ENCODE assay signal across 17 cellular contexts in genomic region chr21:42533963-42534355, GRCh38. TPM values are rescaled to one million over a fixed set of nuclear protein-coding genes. Genes with fewer than 3 reads are reported as not detected.
A peak's percentile ranks its signal among the peaks of the same experiment; 100 is the strongest.
DNase-seq lines count a peak whose midpoint lies in the region; ATAC-seq, FAIRE-seq and TF ChIP-seq lines count a peak whose summit lies in the region.
"Had no signal": no experiment of that assay in that cellular context is flagged by ENCODE, and none has a peak within 500 bp of the region (broad histone marks: within the 10 kb centered on the region; RNA-seq: fewer than 3 reads in every experiment).

No MANE protein-coding gene starts in this region.

- H3K9ac ChIP-seq in GM12878 (ENCODE audit: control insufficient read depth, insufficient read depth, low read length), result peak overlapping the region; percentile 9
- H3K9ac ChIP-seq: GM23248, SK-N-SH had no signal

- H3K27me3 ChIP-seq in GM12878 (replicated peaks in 1 of 2; ENCODE audit: control insufficient read depth in 2 of 2, insufficient read depth in 2 of 2, low read length in 1 of 2), result no peaks in the 10 kb centered on the region
- H3K27me3 ChIP-seq: hepatocyte had no signal

- BruUV-seq in GM12878 (replicated peaks; lab: Mats Ljungman, UMichigan), result no TSS peak

- SMC1A ChIA-PET in GM12878 (lab: Charles Lee; ENCODE audit: uncharacterized antibody, unreplicated experiment), result interaction anchor here (0.6 to 9.1 kb wide), 7 partner anchors 10 to 669 kb away, joined by 3 to 268 read pairs (median 29); partner anchors contain the start of gene SLC37A1

- POLR2A ChIA-PET in GM12878 (lab: Charles Lee), result interaction anchor here (1.2 to 6.0 kb wide), 6 partner anchors 9 to 76 kb away, joined by 7 to 71 read pairs (median 44); partner anchors contain the start of gene SLC37A1

- H3K27me3 Mint-ChIP-seq in activated naive CD4-positive, alpha-beta T cell treated with anti-CD3 and anti-CD28 coated beads for 36 hours (ENCODE audit: low read depth), result no peaks in the 10 kb centered on the region
- H3K27me3 Mint-ChIP-seq in stimulated activated naive CD8-positive, alpha-beta T cell treated with anti-CD3 and anti-CD28 coated beads, Interleukin-15, amount 100 ng/mL, for 72 hours, result no peaks in the 10 kb centered on the region
- H3K27me3 Mint-ChIP-seq: activated CD4-positive, alpha-beta T cell treated with anti-CD3 and anti-CD28 coated beads, Interleukin-2, amount 10 ng/mL, durations not matched to agents 7 days and 5 days had no signal

- CTCF ChIA-PET in activated naive CD4-positive, alpha-beta T cell treated with anti-CD3 and anti-CD28 coated beads for 36 hours (lab: Charles Lee), result no interaction called here
- CTCF ChIA-PET in GM12878 (lab: Yijun Ruan, JAX), result interaction anchor here (0.7 to 7.6 kb wide), 9 partner anchors 8 to 224 kb away, joined by 3 to 168 read pairs (median 65); partner anchors contain the start of gene SLC37A1

- H3K4me3 Mint-ChIP-seq in activated naive CD4-positive, alpha-beta T cell treated with anti-CD3 and anti-CD28 coated beads for 36 hours, result peak overlapping the region; percentile 49
- peak overlapping the region; percentile 50 to 63 for H3K4me3 Mint-ChIP-seq in stimulated activated naive CD8-positive, alpha-beta T cell treated with anti-CD3 and anti-CD28 coated beads, Interleukin-15, amount 100 ng/mL, for 72 hours
- H3K4me3 Mint-ChIP-seq: activated CD4-positive, alpha-beta T cell treated with anti-CD3 and anti-CD28 coated beads, Interleukin-2, amount 10 ng/mL, durations not matched to agents 7 days and 5 days had no signal

- H3K4me1 Mint-ChIP-seq in activated naive CD4-positive, alpha-beta T cell treated with anti-CD3 and anti-CD28 coated beads for 36 hours (ENCODE audit: low read depth), result peaks cover 35% of the 10 kb centered on the region
- H3K4me1 Mint-ChIP-seq in stimulated activated naive CD8-positive, alpha-beta T cell treated with anti-CD3 and anti-CD28 coated beads, Interleukin-15, amount 100 ng/mL, for 72 hours, result peaks cover 51% of the 10 kb centered on the region

- peak overlapping the region; percentile 41; the same call in 1 of the 2 replicates for H2AFZ ChIP-seq in GM12878 (ENCODE audit: control insufficient read depth, low read depth, low read length)
- H2AFZ ChIP-seq: GM23248, hepatocyte had no signal

- ATAC-seq in GM12878, result no peak
- ATAC-seq in stimulated activated naive CD8-positive, alpha-beta T cell treated with anti-CD3 and anti-CD28 coated beads, Interleukin-15, amount 100 ng/mL, for 72 hours, result no peak
- no peak for ATAC-seq in HG02610 (IDR thresholded peaks at IDR 0.05; ENCODE audit: unreplicated experiment)
- ATAC-seq in GM18505 (IDR thresholded peaks at IDR 0.05; ENCODE audit: unreplicated experiment), result no peak

- TF ChIP-seq CTCF in GM12878 (IDR thresholded peaks at IDR 0.05 in 2 of 3, conservative IDR thresholded peaks at IDR 0.05 in 1 of 3; ENCODE audit: control insufficient read depth in 2 of 3, extremely low read depth in 1 of 3, insufficient read depth in 1 of 3, low read depth in 3 of 3, low read length in 3 of 3), result no peak

- H3K36me3 ChIP-seq in GM12878 (ENCODE audit: control insufficient read depth in 2 of 2, insufficient read depth in 2 of 2, low read length in 1 of 2), result peaks cover 16 to 18% of the 10 kb centered on the region in 2 experiments

- 2% methylated on average over 4 of the region's 4 CpGs for WGBS in GM12878 (ENCODE audit: insufficient coverage, insufficient replicate concordance, low lambda C conversion rate, missing lambda C conversion rate)

- intact Hi-C loops in activated naive CD4-positive, alpha-beta T cell treated with anti-CD3 and anti-CD28 coated beads for 36 hours (cut with micrococcal nuclease), result no loop called here
- intact Hi-C loops in GM12878 (cut with micrococcal nuclease; ENCODE audit: unreplicated experiment), result no loop called here

- H3K9me3 ChIP-seq in GM12878 (replicated peaks; ENCODE audit: control insufficient read depth, insufficient read depth, low read length), result no peaks in the 10 kb centered on the region
- H3K9me3 ChIP-seq: SK-N-SH had no signal

- TF ChIP-seq POLR2A in GM12878 (IDR thresholded peaks at IDR 0.05; ENCODE audit: low read depth, low read length) (no peak), GM18505 (IDR thresholded peaks at IDR 0.05; ENCODE audit: borderline replicate concordance, extremely low read depth, insufficient read depth, insufficient read length) (no peak)

- peaks cover 26% of the 10 kb centered on the region for H3K36me3 Mint-ChIP-seq in activated naive CD4-positive, alpha-beta T cell treated with anti-CD3 and anti-CD28 coated beads for 36 hours (ENCODE audit: low read depth)

- no peaks in the 10 kb centered on the region for H4K20me1 ChIP-seq in GM12878 (ENCODE audit: control insufficient read depth, insufficient read depth)

- peak overlapping the region; percentile 38 for H3K4me2 ChIP-seq in GM12878 (ENCODE audit: control insufficient read depth, insufficient read depth)
- H3K4me2 ChIP-seq: hepatocyte, SK-N-SH had no signal

- no peak for TF ChIP-seq EP300 in GM12878 (IDR thresholded peaks at IDR 0.05; ENCODE audit: borderline replicate concordance in 1 of 2, control insufficient read depth in 1 of 2, low read depth in 2 of 2, low read length in 2 of 2)

- H3K4me3 ChIP-seq in GM12878, result peak overlapping the region; percentile 47; the same call in 1 of the 2 replicates
- H3K4me3 ChIP-seq: GM23248, hepatocyte had no signal

- H3K4me1 ChIP-seq in GM12878 (ENCODE audit: control insufficient read depth, insufficient read depth, low read length), result peaks cover 78% of the 10 kb centered on the region

- TF ChIP-seq RAD21 in GM12878 (IDR thresholded peaks at IDR 0.05; ENCODE audit: insufficient read depth, low read depth, low read length), result no peak

- RAD21 ChIA-PET in GM12878 (lab: Charles Lee; ENCODE audit: unreplicated experiment), result interaction anchor here (1.0 to 6.6 kb wide), 10 partner anchors 8 to 111 kb away, joined by 4 to 146 read pairs (median 18); partner anchors contain the start of genes RSPH1 and SLC37A1

- H3K9me3 Mint-ChIP-seq in activated naive CD4-positive, alpha-beta T cell treated with anti-CD3 and anti-CD28 coated beads for 36 hours, result no peaks in the 10 kb centered on the region
- H3K9me3 Mint-ChIP-seq in stimulated activated naive CD8-positive, alpha-beta T cell treated with anti-CD3 and anti-CD28 coated beads, Interleukin-15, amount 100 ng/mL, for 72 hours, result no peaks in the 10 kb centered on the region
- H3K9me3 Mint-ChIP-seq: activated CD4-positive, alpha-beta T cell treated with anti-CD3 and anti-CD28 coated beads, Interleukin-2, amount 10 ng/mL, durations not matched to agents 7 days and 5 days had no signal

- H3K27ac Mint-ChIP-seq in activated naive CD4-positive, alpha-beta T cell treated with anti-CD3 and anti-CD28 coated beads for 36 hours, result peak overlapping the region; percentile 31
- peak overlapping the region in 1 of 2 donors; percentile 76 for H3K27ac Mint-ChIP-seq in stimulated activated naive CD8-positive, alpha-beta T cell treated with anti-CD3 and anti-CD28 coated beads, Interleukin-15, amount 100 ng/mL, for 72 hours
- H3K27ac Mint-ChIP-seq: activated CD4-positive, alpha-beta T cell treated with anti-CD3 and anti-CD28 coated beads, Interleukin-2, amount 10 ng/mL, durations not matched to agents 7 days and 5 days had no signal

- in situ Hi-C loops in GM12878 (cut with MboI), result no loop called here

- no peak for FAIRE-seq in GM12878 (lab: Jason Lieb, UNC)
- FAIRE-seq: endometrium had no signal

- no peak for DNase-seq in activated naive CD4-positive, alpha-beta T cell treated with anti-CD3 and anti-CD28 coated beads for 36 hours
- DNase-seq in activated naive CD4-positive, alpha-beta T cell treated with anti-CD3 and anti-CD28 coated beads, Interleukin-2, amount 50 U/mL, for 16 hours, result no peak
- peak; percentile 11 for DNase-seq in NAMALWA (ENCODE audit: low spot score)
- no peak for DNase-seq in GM12878 (ENCODE audit: low read depth, low spot score)
- DNase-seq in stimulated activated naive CD8-positive, alpha-beta T cell treated with anti-CD3 and anti-CD28 coated beads, Interleukin-15, amount 100 ng/mL, for 72 hours, result no peak
- no peak for DNase-seq in occipital lobe (lab: John Stamatoyannopoulos, UW)
- DNase-seq: ACHN; activated CD4-positive, alpha-beta T cell treated with anti-CD3 and anti-CD28 coated beads, Interleukin-2, amount 10 ng/mL, durations not matched to agents 7 days and 5 days; COR-L47; GM23248; kidney glomerular epithelial cell; NCI-H1105 treated with DMSO at 0.1 percent for 48 hours had no signal

- H3K79me2 ChIP-seq in GM12878 (ENCODE audit: control insufficient read depth, insufficient read depth, low read length), result peaks cover 21% of the 10 kb centered on the region

- H3K27ac ChIP-seq in GM12878 (ENCODE audit: control insufficient read depth, insufficient read depth), result peak overlapping the region; percentile 76
- H3K27ac ChIP-seq: GM23248, hepatocyte had no signal

RNA-seq across cellular contexts. Expression of gene SLC37A1, which starts 20.3 kb away (rescaled TPM):
- 10 to 100 TPM; 18.4 to 18.7 TPM for total RNA-seq in activated naive CD4-positive, alpha-beta T cell treated with anti-CD3 and anti-CD28 coated beads for 36 hours
- total RNA-seq in GM12878 (2013; cell fraction: nucleolus; rRNA removed), result 129 and 143 TPM in 2 replicates
- total RNA-seq in GM12878 (2014; rRNA removed) (33.0 and 35.5 TPM in 2 replicates), GM12878 (2014; rRNA removed; fragmentation: Illumina TruSeq; extraction: Trizol) (19.2 and 19.7 TPM in 2 replicates), GM12878 (2021) (30.7 and 34.8 TPM in 2 replicates), occipital lobe (24.5 TPM)
- polyA plus RNA-seq in GM12878 (2011; ENCODE audit: low read depth), result 6.2 TPM
- polyA plus RNA-seq in GM12878 (2011; rRNA removed) (17.7 and 23.3 TPM in 2 replicates), GM12878 (2014; fragmentation: Illumina TruSeq; extraction: Trizol) (12.0 and 18.4 TPM in 2 replicates), GM12878 (2014; fragmentation: Nextera tagmentation; extraction: Ambion mirVana) (1 to 10 TPM; 1.1 to 2.4 TPM), GM12878 (2014; rRNA removed) (25.4 and 26.5 TPM in 2 replicates), GM12878 (2016; fragmentation: Nextera tagmentation; extraction: Ambion mirVana) (10 to 100 TPM; 28.0 to 32.0 TPM)
- 20.2 and 24.6 TPM in 2 replicates for polyA plus RNA-seq in GM12878 (2011; cell fraction: cytosol; rRNA removed)
- 75.0 and 82.4 TPM in 2 replicates for polyA plus RNA-seq in GM12878 (2011; cell fraction: nucleus; rRNA removed)
- polyA plus RNA-seq in GM12878 (2012), result 17.7 and 18.5 TPM in 2 replicates
- polyA minus RNA-seq in GM12878 (2011; rRNA and poly(A)+ RNA removed), result 22.6 and 32.2 TPM in 2 replicates
- polyA minus RNA-seq in GM12878 (2011; cell fraction: cytosol; rRNA and poly(A)+ RNA removed), result 8.6 and 12.4 TPM in 2 replicates
- 43.9 and 56.5 TPM in 2 replicates for polyA minus RNA-seq in GM12878 (2011; cell fraction: nucleus; rRNA and poly(A)+ RNA removed)
- total RNA-seq: GM23248 had no signal
- polyA plus RNA-seq: GM23248 had no signal

RNA-seq across cellular contexts. Expression of gene RSPH1, which starts 37.9 kb away (rescaled TPM):
- total RNA-seq in activated naive CD4-positive, alpha-beta T cell treated with anti-CD3 and anti-CD28 coated beads for 36 hours, result under 1 TPM in 1 of 2 experiments, not detected in 1; 0.22 TPM
- total RNA-seq in GM12878 (2013; cell fraction: nucleolus; rRNA removed), result 0.56 and 0.78 TPM in 2 replicates
- total RNA-seq in GM12878 (2014; rRNA removed) (0.11 and 0.33 TPM in 2 replicates), GM12878 (2014; rRNA removed; fragmentation: Illumina TruSeq; extraction: Trizol) (0.27 and 0.37 TPM in 2 replicates), GM12878 (2021) (0.27 and 0.28 TPM in 2 replicates), occipital lobe (0.16 TPM)
- 0.94 TPM for polyA plus RNA-seq in GM12878 (2011; ENCODE audit: low read depth)
- polyA plus RNA-seq in GM12878 (2011; rRNA removed) (0.38 and 0.59 TPM in 2 replicates), GM12878 (2014; fragmentation: Illumina TruSeq; extraction: Trizol) (0.37 and 0.67 TPM in 2 replicates), GM12878 (2014; fragmentation: Nextera tagmentation; extraction: Ambion mirVana) (under 1 TPM; 0.37 to 0.38 TPM), GM12878 (2014; rRNA removed) (0.19 and 0.81 TPM in 2 replicates), GM12878 (2016; fragmentation: Nextera tagmentation; extraction: Ambion mirVana) (1 to 10 TPM; 1.2 to 1.4 TPM)
- 0.10 and 0.21 TPM in 2 replicates for polyA plus RNA-seq in GM12878 (2011; cell fraction: cytosol; rRNA removed)
- polyA plus RNA-seq in GM12878 (2011; cell fraction: nucleus; rRNA removed), result 0.16 and 0.22 TPM in 2 replicates
- 0.79 and 1.1 TPM in 2 replicates for polyA plus RNA-seq in GM12878 (2012)
- polyA minus RNA-seq in GM12878 (2011; rRNA and poly(A)+ RNA removed), result 0.88 TPM in 1 of 2 replicates, not detected in the other
- polyA minus RNA-seq in GM12878 (2011; cell fraction: cytosol; rRNA and poly(A)+ RNA removed), result not detected in 2 replicates
- not detected in 2 replicates for polyA minus RNA-seq in GM12878 (2011; cell fraction: nucleus; rRNA and poly(A)+ RNA removed)
- total RNA-seq: activated CD4-positive, alpha-beta T cell treated with anti-CD3 and anti-CD28 coated beads, Interleukin-2, amount 10 ng/mL, durations not matched to agents 7 days and 5 days had no signal
- polyA plus RNA-seq: GM23248 had no signal
